In genomic region chr5:134113908-134114875, GRCh38 we compare ENCODE assay signal across 8 cellular contexts. TPM values are rescaled to one million over a fixed set of nuclear protein-coding genes. Genes with fewer than 3 reads are reported as not detected.
DNase-seq lines count a peak whose midpoint lies in the region; ATAC-seq and TF ChIP-seq lines count a peak whose summit lies in the region.

Gene TCF7, plus strand, starts transcription at chr5:134114681. Its CDS starts 226 bp downstream, at chr5:134114907.

- peak within 1 kb of the TSS in 1 of 2 donors; percentile 33 for H3K27ac ChIP-seq in lung (ENCODE audit: low read depth in 1 of 2, low read length in 1 of 2)

- H3K4me3 Mint-ChIP-seq in activated CD8-positive, alpha-beta T cell treated with anti-CD3 and anti-CD28 coated beads for 36 hours = peak within 1 kb of the TSS; percentile 73

- WGBS in lung, 2 donors = 2 to 3% methylated on average over 56 to 89 of the region's 89 CpGs

- DNase-seq in BE2C (peak; percentile 88), NCI-H69 (lab: John Stamatoyannopoulos, UW) (peak; percentile 94), lung (ENCODE audit: low spot score) (peak; percentile 55)
- peak; percentile 79 for DNase-seq in activated CD8-positive, alpha-beta T cell treated with anti-CD3 and anti-CD28 coated beads for 36 hours
- peak; percentile 77 for DNase-seq in effector CD8-positive, alpha-beta T cell (lab: John Stamatoyannopoulos, UW)
- peak in 2 of 3 experiments; percentile 53 to 69 for DNase-seq in stimulated activated CD4-positive, alpha-beta T cell treated with anti-CD3 and anti-CD28 coated beads, TNF-alpha, amount 100 ng/mL, for 24 hours (ENCODE audit: low read depth in 3 of 3)

- no peaks in the 10 kb centered on the region for H3K27me3 ChIP-seq in BE2C
- H3K27me3 ChIP-seq in lung (ENCODE audit: control insufficient read depth, insufficient read depth) = no peaks in the 10 kb centered on the region

- no peaks in the 10 kb centered on the region for H3K27me3 Mint-ChIP-seq in activated CD8-positive, alpha-beta T cell treated with anti-CD3 and anti-CD28 coated beads for 36 hours

- H3K9me3 Mint-ChIP-seq in activated CD8-positive, alpha-beta T cell treated with anti-CD3 and anti-CD28 coated beads for 36 hours = no peaks in the 10 kb centered on the region

- H3K36me3 ChIP-seq in BE2C (no peaks in the 10 kb centered on the region; the same call in 1 of the 2 replicates), lung (ENCODE audit: control insufficient read depth in 2 of 2, insufficient read depth in 2 of 2, low read length in 2 of 2) (peaks cover 0 to 2% of the 10 kb centered on the region in 2 donors)

- POLR2A ChIA-PET in activated CD8-positive, alpha-beta T cell treated with anti-CD3 and anti-CD28 coated beads for 36 hours (lab: Charles Lee) = interaction anchor here (0.7 to 5.7 kb wide), 8 partner anchors 22 to 109 kb away, joined by 3 to 17 read pairs (median 3); partner anchors contain the start of genes SKP1 and VDAC1

- peaks cover 23% of the 10 kb centered on the region for H3K36me3 Mint-ChIP-seq in activated CD8-positive, alpha-beta T cell treated with anti-CD3 and anti-CD28 coated beads for 36 hours (ENCODE audit: low read depth)

- H3K27ac Mint-ChIP-seq in activated CD8-positive, alpha-beta T cell treated with anti-CD3 and anti-CD28 coated beads for 36 hours = peak within 1 kb of the TSS; percentile 84

- intact Hi-C loops in activated CD8-positive, alpha-beta T cell treated with anti-CD3 and anti-CD28 coated beads for 36 hours (cut with micrococcal nuclease) = no loop called here

- H3K4me3 ChIP-seq in BE2C (ENCODE audit: low read depth, low read length) (peak within 1 kb of the TSS; percentile 63), lung (peak within 1 kb of the TSS; percentile 54)

- TF ChIP-seq CTCF in BE2C (IDR thresholded peaks at IDR 0.05; ENCODE audit: low read depth, low read length) (no peak), lung (IDR thresholded peaks at IDR 0.05; ENCODE audit: control extremely low read depth, extremely low read depth) (no peak)
- TF ChIP-seq CTCF in activated CD8-positive, alpha-beta T cell treated with anti-CD3 and anti-CD28 coated beads for 36 hours (IDR thresholded peaks at IDR 0.05) = no peak

- peaks cover 19% of the 10 kb centered on the region for H3K4me1 ChIP-seq in BE2C
- peaks cover 0 to 15% of the 10 kb centered on the region in 2 donors for H3K4me1 ChIP-seq in lung (ENCODE audit: control insufficient read depth in 2 of 2, insufficient read depth in 2 of 2, low read length in 2 of 2)

- ATAC-seq in GM19035 (IDR thresholded peaks at IDR 0.05; ENCODE audit: unreplicated experiment) (peak; percentile 75), HG03135 (IDR thresholded peaks at IDR 0.05; ENCODE audit: unreplicated experiment) (peak; percentile 74), lung (ENCODE audit: insufficient read depth, low FRiP score) (peak; percentile 91)
- peak; percentile 53 for ATAC-seq in activated CD8-positive, alpha-beta T cell treated with anti-CD3 and anti-CD28 coated beads for 36 hours

- H3K9me3 ChIP-seq in BE2C (no peaks in the 10 kb centered on the region), lung (ENCODE audit: control insufficient read depth in 2 of 2, insufficient read depth in 1 of 2, low read length in 1 of 2) (no peaks in the 10 kb centered on the region)

- CTCF ChIA-PET in activated CD8-positive, alpha-beta T cell treated with anti-CD3 and anti-CD28 coated beads for 36 hours (lab: Charles Lee) = interaction anchor here (12.3 kb wide), 1 partner anchor 73 kb away, joined by 166 read pairs; no protein-coding TSS in a partner anchor

- peaks cover 66% of the 10 kb centered on the region for H3K4me1 Mint-ChIP-seq in activated CD8-positive, alpha-beta T cell treated with anti-CD3 and anti-CD28 coated beads for 36 hours (ENCODE audit: low read depth)

RNA-seq across cellular contexts. Expression of gene TCF7, which starts in this region (rescaled TPM):
- 3.1 TPM for polyA plus RNA-seq in BE2C (2012; ENCODE audit: insufficient read depth, insufficient read length, low read depth)
- total RNA-seq in activated CD8-positive, alpha-beta T cell treated with anti-CD3 and anti-CD28 coated beads for 36 hours = 10 to 100 TPM; 47.4 to 50.3 TPM
- 1 to 10 TPM; 3.7 to 6.0 TPM for total RNA-seq in lung
- 1 to 10 TPM; 2.9 to 3.1 TPM for polyA plus RNA-seq in lung

Comparison
In these comparisons a context has a peak if more than half of its experiments do, and no peak if none do; other contexts are left out.
1. RNA of gene TCF7 (total RNA-seq): 47.4 to 50.3 TPM in activated CD8-positive, alpha-beta T cell treated with anti-CD3 and anti-CD28 coated beads for 36 hours; 3.7 to 6.0 TPM in lung; every median in the first group is over 4 times any median in the second.
2. Peak in every context shown above with its lines, with median percentiles within 50 percentile points of each other: DNase-seq and ATAC-seq.